In genomic region chr11:534592-535518, GRCh38 we compare ENCODE assay signal across 1 cellular context.
A peak's percentile ranks its signal among the peaks of the same experiment; 100 is the strongest.
TF ChIP-seq lines count a peak whose summit lies in the region.

No MANE protein-coding gene starts in this region.

TF ChIP-seq in HepG2, 621 proteins besides CTCF, POLR2A, EP300 and RAD21 (continued from another document):
- TF ChIP-seq PATZ1 (CRISPR knock-in tag; IDR thresholded peaks at IDR 0.05) = 0 out of 2 replicates have a peak, but pooled peaks have one; percentile 27
- TF ChIP-seq SALL1 (CRISPR knock-in tag; IDR thresholded peaks at IDR 0.05) = no peak; the same call in 1 of the 2 replicates
- no peak for TF ChIP-seq SRSF4 (IDR thresholded peaks at IDR 0.05; ENCODE audit: low read depth, low read length, poor library complexity, severe bottlenecking)
- TF ChIP-seq CENPBD1 (CRISPR knock-in tag; IDR thresholded peaks at IDR 0.05; ENCODE audit: borderline replicate concordance, low read depth) = no peak; the same call in 1 of the 2 replicates
- peak; percentile 61 for TF ChIP-seq ZNF687 (CRISPR knock-in tag; IDR thresholded peaks at IDR 0.05)
- TF ChIP-seq AGO1 (IDR thresholded peaks at IDR 0.05; ENCODE audit: low read depth, low read length, poor library complexity, severe bottlenecking) = peak; percentile 87
- TF ChIP-seq KDM2A (CRISPR knock-in tag; IDR thresholded peaks at IDR 0.05; ENCODE audit: borderline replicate concordance, low read depth) = peak; percentile 78; the same call in 1 of the 2 replicates
- no peak for TF ChIP-seq ISL2 (CRISPR knock-in tag; IDR thresholded peaks at IDR 0.05)
- peak; percentile 43; the same call in 1 of the 2 replicates for TF ChIP-seq GABPB1 (CRISPR knock-in tag; IDR thresholded peaks at IDR 0.05)
- no peak for TF ChIP-seq MAF1 (CRISPR knock-in tag; IDR thresholded peaks at IDR 0.05; ENCODE audit: borderline replicate concordance)
- 0 out of 2 replicates have a peak, but pooled peaks have one; percentile 35 for TF ChIP-seq THAP8 (CRISPR knock-in tag; IDR thresholded peaks at IDR 0.05; ENCODE audit: borderline replicate concordance)
- TF ChIP-seq AGO2 (optimal IDR thresholded peaks at IDR 0.05; ENCODE audit: low read depth, low read length) = peak; percentile 61
- peak; percentile 29; the same call in 1 of the 2 replicates for TF ChIP-seq IRF9 (CRISPR knock-in tag; IDR thresholded peaks at IDR 0.05; ENCODE audit: borderline replicate concordance)
- TF ChIP-seq ZBTB43 (CRISPR knock-in tag; conservative IDR thresholded peaks at IDR 0.05) = 0 out of 2 replicates have a peak, but pooled peaks have one; percentile 26
- TF ChIP-seq SP2 (CRISPR knock-in tag; IDR thresholded peaks at IDR 0.05) = peak; percentile 43; the same call in 1 of the 2 replicates
- no peak for TF ChIP-seq MLX (CRISPR knock-in tag; IDR thresholded peaks at IDR 0.05)
- TF ChIP-seq HIC2 (CRISPR knock-in tag; IDR thresholded peaks at IDR 0.05; ENCODE audit: low read depth) = peak; percentile 69
- TF ChIP-seq HNRNPLL (IDR thresholded peaks at IDR 0.05; ENCODE audit: low read depth, low read length, poor library complexity, severe bottlenecking) = peak; percentile 45
